Comparison of ENCODE assay signal across 8 cellular contexts in genomic region chr15:63600646-63601025, GRCh38. TPM values are rescaled to one million over a fixed set of nuclear protein-coding genes. Genes with fewer than 3 reads are reported as not detected.
DNase-seq lines count a peak whose midpoint lies in the region; ATAC-seq, FAIRE-seq and TF ChIP-seq lines count a peak whose summit lies in the region.

No MANE protein-coding gene starts in this region.

- H3K36me3 Mint-ChIP-seq in T-cell = no peaks in the 10 kb centered on the region

- H3K4me1 ChIP-seq in right atrium auricular region = peaks cover 0 to 56% of the 10 kb centered on the region in 2 donors

- in situ Hi-C loops in GM13976 (cut with MboI; ENCODE audit: low sequenced_read_pairs, unreplicated experiment) = loop anchor here (5.0 to 25.0 kb wide), 3 partner anchors 133 to 313 kb away; partner anchors contain the start of gene APH1B

- H3K4me3 ChIP-seq in right atrium auricular region = peak overlapping the region; percentile 40 to 61

- H3K9me3 ChIP-seq in right atrium auricular region = no peaks in the 10 kb centered on the region

- peak; percentile 41 for TF ChIP-seq CTCF in GM13976 (IDR thresholded peaks at IDR 0.05; ENCODE audit: borderline replicate concordance, control extremely low read depth, extremely low read depth, insufficient read depth, missing control alignments)
- peak in 1 of 2 donors; percentile 39 for TF ChIP-seq CTCF in right atrium auricular region (IDR thresholded peaks at IDR 0.05)

- CTCF ChIA-PET in T-cell (lab: Charles Lee) = interaction anchor here in 1 of 2 donors (1.2 to 2.1 kb wide), 3 partner anchors 10 to 553 kb away, joined by 3 to 7 read pairs (median 4); no protein-coding TSS in a partner anchor

- DNase-seq in GM13976 (ENCODE audit: low spot score) (peak; percentile 92), NCI-H1092 treated with DMSO at 0.1 percent for 48 hours (lab: John Stamatoyannopoulos, UW) (peak; percentile 92), T-cell (peak; percentile 80 to 92 (median 89)), amniotic stem cell (lab: John Stamatoyannopoulos, UW) (peak; percentile 88), right atrium auricular region (ENCODE audit: low spot score) (peak; percentile 83), pulmonary artery endothelial cell (ENCODE audit: low read depth, low spot score) (peak; percentile 80), urothelium cell line (ENCODE audit: low spot score) (peak; percentile 99)

- H3K27ac ChIP-seq in right atrium auricular region = peak overlapping the region; percentile 92 to 93

- H3K27ac Mint-ChIP-seq in T-cell = peak overlapping the region; percentile 89 to 92

- ATAC-seq in HG02678 (IDR thresholded peaks at IDR 0.05; ENCODE audit: unreplicated experiment) (peak; percentile 75), T-cell (replicated peaks in 1 of 4) (peak; percentile 79 to 85 (median 82))

- H3K9me3 Mint-ChIP-seq in T-cell = no peaks in the 10 kb centered on the region

- peak; percentile 99 for FAIRE-seq in urothelium cell line (lab: Jason Lieb, UNC)

- no peaks in the 10 kb centered on the region for H3K36me3 ChIP-seq in right atrium auricular region

- H3K27me3 Mint-ChIP-seq in T-cell = no peaks in the 10 kb centered on the region

- peak overlapping the region; percentile 86 to 95 (median 88) for H3K4me3 Mint-ChIP-seq in T-cell

- H3K4me1 Mint-ChIP-seq in T-cell = peaks cover 53 to 66% (median 63%) of the 10 kb centered on the region in 3 donors

- no peaks in the 10 kb centered on the region for H3K27me3 ChIP-seq in right atrium auricular region

- POLR2A ChIA-PET in T-cell (lab: Charles Lee) = interaction anchor here in 1 of 2 donors (0.5 kb wide), 1 partner anchor 674 kb away, joined by 5 read pairs; no protein-coding TSS in a partner anchor

RNA-seq across cellular contexts. Expression of gene FBXL22, which starts 3.4 kb away (rescaled TPM):
- total RNA-seq in T-cell (1 to 10 TPM in 4 of 5 donors, under 1 TPM in 1; 0.75 to 2.0 (median 1.5) TPM), right atrium auricular region (10 to 100 TPM; 13.8 to 20.1 TPM), pulmonary artery endothelial cell (0.11 and 0.13 TPM in 2 replicates)

Comparison
In these comparisons a context has a peak if more than half of its experiments do, and no peak if none do; other contexts are left out.
1. Peak in every context shown above with its lines: DNase-seq, ATAC-seq, H3K4me3 ChIP-seq and H3K27ac ChIP-seq.
2. RNA of gene FBXL22, which starts 3.4 kb away (total RNA-seq): 13.8 to 20.1 TPM in right atrium auricular region; 0.75 to 2.0 TPM in T-cell and 0.11 to 0.13 TPM in pulmonary artery endothelial cell; every median in the first group is over 4 times any median in the second.